In genomic region chr16:26593700-26594099, GRCh38 we compare ENCODE assay signal across 22 cellular contexts.
DNase-seq lines count a peak whose midpoint lies in the region; ATAC-seq and TF ChIP-seq lines count a peak whose summit lies in the region.
"Had no signal": no experiment of that assay in that cellular context is flagged by ENCODE, and none has a peak within 500 bp of the region (broad histone marks: within the 10 kb centered on the region; RNA-seq: fewer than 3 reads in every experiment).

No MANE protein-coding gene starts in this region.

- intact Hi-C loops in esophagus muscularis mucosa (cut with DNase I) = loop anchor here (10.0 kb wide), 1 partner anchor 61 kb away; no protein-coding TSS in a partner anchor

- WGBS in esophagus muscularis mucosa = 38% methylated on average over 5 of the region's 5 CpGs

- ATAC-seq in activated CD8-positive, alpha-beta memory T cell treated with anti-CD3 and anti-CD28 coated beads, Interleukin-2, amount 10 ng/mL, durations not matched to agents 7 days and 5 days = no peak
- no peak for ATAC-seq in activated CD4-positive, CD25-positive, alpha-beta regulatory T cell treated with anti-CD3 and anti-CD28 coated beads, Interleukin-2, amount 50 U/mL, for 24 hours

- H3K9me3 ChIP-seq in CD8-positive, alpha-beta memory T cell (ENCODE audit: low read length) = no peaks in the 10 kb centered on the region
- no peaks in the 10 kb centered on the region for H3K9me3 ChIP-seq in esophagus muscularis mucosa
- H3K9me3 ChIP-seq: BLaER1, SJSA1 had no signal

- no peak overlapping the region for H3K4me3 ChIP-seq in CD8-positive, alpha-beta memory T cell (ENCODE audit: low read length)
- H3K4me3 ChIP-seq in esophagus muscularis mucosa = no peak overlapping the region
- H3K4me3 ChIP-seq: BLaER1, MG63, SJSA1 had no signal

- CTCF ChIA-PET in activated CD8-positive, alpha-beta memory T cell treated with anti-CD3 and anti-CD28 coated beads, Interleukin-2, amount 10 ng/mL, durations not matched to agents 7 days and 5 days (lab: Charles Lee) = interaction anchor here (1.2 kb wide), 1 partner anchor 52 kb away, joined by 4 read pairs; no protein-coding TSS in a partner anchor
- CTCF ChIA-PET in CD8-positive, alpha-beta memory T cell (lab: Charles Lee) = no interaction called here

- TF ChIP-seq POLR2A in esophagus muscularis mucosa (IDR thresholded peaks at IDR 0.05; ENCODE audit: low read depth) = no peak

- peak overlapping the region; percentile 27 for H3K4me3 Mint-ChIP-seq in activated CD8-positive, alpha-beta memory T cell treated with anti-CD3 and anti-CD28 coated beads, Interleukin-2, amount 10 ng/mL, durations not matched to agents 7 days and 5 days
- H3K4me3 Mint-ChIP-seq in CD8-positive, alpha-beta memory T cell = peak overlapping the region in 4 of 7 donors; percentile 25 to 43 (median 38)
- H3K4me3 Mint-ChIP-seq in T-helper 2 cell treated with Interferon-gamma antibody and Interleukin-4, amounts not matched to agents 5 μg/mL and 100 μg/mL, for 36 hours = peak overlapping the region; percentile 46
- H3K4me3 Mint-ChIP-seq: CD4-positive, alpha-beta T cell had no signal

- peaks cover 43% of the 10 kb centered on the region for H3K4me1 Mint-ChIP-seq in activated CD8-positive, alpha-beta memory T cell treated with anti-CD3 and anti-CD28 coated beads, Interleukin-2, amount 10 ng/mL, durations not matched to agents 7 days and 5 days
- peaks cover 10 to 22% (median 10%) of the 10 kb centered on the region in 3 donors for H3K4me1 Mint-ChIP-seq in CD8-positive, alpha-beta memory T cell
- H3K4me1 Mint-ChIP-seq in T-helper 2 cell treated with Interferon-gamma antibody and Interleukin-4, amounts not matched to agents 5 μg/mL and 100 μg/mL, for 36 hours (ENCODE audit: low read depth) = peaks cover 46% of the 10 kb centered on the region

- peaks cover 22% of the 10 kb centered on the region for H3K27me3 Mint-ChIP-seq in activated CD8-positive, alpha-beta memory T cell treated with anti-CD3 and anti-CD28 coated beads, Interleukin-2, amount 10 ng/mL, durations not matched to agents 7 days and 5 days
- H3K27me3 Mint-ChIP-seq in CD8-positive, alpha-beta memory T cell = peaks cover 0 to 2% of the 10 kb centered on the region in 2 donors
- H3K27me3 Mint-ChIP-seq in T-helper 2 cell treated with Interferon-gamma antibody and Interleukin-4, amounts not matched to agents 5 μg/mL and 100 μg/mL, for 36 hours (ENCODE audit: low read depth) = no peaks in the 10 kb centered on the region

- H3K36me3 Mint-ChIP-seq in activated CD8-positive, alpha-beta memory T cell treated with anti-CD3 and anti-CD28 coated beads, Interleukin-2, amount 10 ng/mL, durations not matched to agents 7 days and 5 days = peaks cover 21% of the 10 kb centered on the region
- no peaks in the 10 kb centered on the region for H3K36me3 Mint-ChIP-seq in CD8-positive, alpha-beta memory T cell
- H3K36me3 Mint-ChIP-seq in T-helper 2 cell treated with Interferon-gamma antibody and Interleukin-4, amounts not matched to agents 5 μg/mL and 100 μg/mL, for 36 hours (ENCODE audit: low read depth) = peaks cover 13% of the 10 kb centered on the region

- H3K27me3 ChIP-seq in CD8-positive, alpha-beta memory T cell (ENCODE audit: insufficient read depth, low read length, poor library complexity, severe bottlenecking) = no peaks in the 10 kb centered on the region
- H3K27me3 ChIP-seq in esophagus muscularis mucosa = peaks cover 0 to 5% (median 2%) of the 10 kb centered on the region in 4 donors
- H3K27me3 ChIP-seq: BLaER1 had no signal

- H3K4me1 ChIP-seq in CD8-positive, alpha-beta memory T cell (ENCODE audit: insufficient read depth, low read length) = peaks cover 4% of the 10 kb centered on the region
- H3K4me1 ChIP-seq in esophagus muscularis mucosa = no peaks in the 10 kb centered on the region
- H3K4me1 ChIP-seq: BLaER1, SJSA1 had no signal

- H3K27ac Mint-ChIP-seq in activated CD8-positive, alpha-beta memory T cell treated with anti-CD3 and anti-CD28 coated beads, Interleukin-2, amount 10 ng/mL, durations not matched to agents 7 days and 5 days = peak overlapping the region; percentile 54
- peak overlapping the region in 7 of 8 donors; percentile 6 to 87 (median 80) for H3K27ac Mint-ChIP-seq in CD8-positive, alpha-beta memory T cell
- H3K27ac Mint-ChIP-seq in T-helper 2 cell treated with Interferon-gamma antibody and Interleukin-4, amounts not matched to agents 5 μg/mL and 100 μg/mL, for 36 hours = peak overlapping the region; percentile 79
- H3K27ac Mint-ChIP-seq: CD4-positive, alpha-beta T cell had no signal

- no peak for TF ChIP-seq CTCF in esophagus muscularis mucosa (IDR thresholded peaks at IDR 0.05)

- POLR2A ChIA-PET in CD8-positive, alpha-beta memory T cell (lab: Charles Lee) = no interaction called here

- H3K27ac ChIP-seq in CD8-positive, alpha-beta memory T cell (ENCODE audit: low read depth, low read length) = no peak overlapping the region
- no peak overlapping the region for H3K27ac ChIP-seq in esophagus muscularis mucosa (replicated peaks in 1 of 4)
- H3K27ac ChIP-seq: BLaER1, SJSA1 had no signal

- peaks cover 7% of the 10 kb centered on the region for H3K9me3 Mint-ChIP-seq in activated CD8-positive, alpha-beta memory T cell treated with anti-CD3 and anti-CD28 coated beads, Interleukin-2, amount 10 ng/mL, durations not matched to agents 7 days and 5 days (ENCODE audit: low read depth)
- H3K9me3 Mint-ChIP-seq in CD8-positive, alpha-beta memory T cell = no peaks in the 10 kb centered on the region
- H3K9me3 Mint-ChIP-seq in T-helper 2 cell treated with Interferon-gamma antibody and Interleukin-4, amounts not matched to agents 5 μg/mL and 100 μg/mL, for 36 hours = peaks cover 12% of the 10 kb centered on the region
- H3K9me3 Mint-ChIP-seq: CD4-positive, alpha-beta T cell had no signal

- H3K36me3 ChIP-seq in CD8-positive, alpha-beta memory T cell (ENCODE audit: insufficient read depth, low read length) = no peaks in the 10 kb centered on the region
- no peaks in the 10 kb centered on the region for H3K36me3 ChIP-seq in esophagus muscularis mucosa
- H3K36me3 ChIP-seq: BLaER1, MG63, SJSA1 had no signal

- no peak for DNase-seq in activated CD8-positive, alpha-beta memory T cell treated with anti-CD3 and anti-CD28 coated beads, Interleukin-2, amount 10 ng/mL, durations not matched to agents 7 days and 5 days
- no peak for DNase-seq in activated CD8-positive, alpha-beta memory T cell treated with anti-CD3 and anti-CD28 coated beads, Interleukin-2, amount 50 U/mL, for 4 hours
- DNase-seq in CD8-positive, alpha-beta memory T cell = no peak
- no peak for DNase-seq in T-helper 2 cell treated with Interferon-gamma antibody and Interleukin-4, amounts not matched to agents 5 μg/mL and 100 μg/mL, for 36 hours (ENCODE audit: low spot score)
- DNase-seq in esophagus muscularis mucosa (ENCODE audit: extremely low spot score) (peak; percentile 79), HPDE6-E6E7 (ENCODE audit: extremely low spot score) (no peak)
- DNase-seq: CD4-positive, alpha-beta T cell; COR-L47; DMS53; H7; KBM-7; MG63; NCI-H1105 treated with DMSO at 0.1 percent for 48 hours; NCI-H2029; NCI-H446 treated with DMSO at 0.1 percent for 48 hours; NCI-H526; NCI-H82; Right ventricle myocardium superior; RPMI8226 had no signal

- TF ChIP-seq EP300 in esophagus muscularis mucosa (IDR thresholded peaks at IDR 0.05) = no peak
